8 cellular contexts compared by ENCODE assay signal in the genomic region with DNA sequence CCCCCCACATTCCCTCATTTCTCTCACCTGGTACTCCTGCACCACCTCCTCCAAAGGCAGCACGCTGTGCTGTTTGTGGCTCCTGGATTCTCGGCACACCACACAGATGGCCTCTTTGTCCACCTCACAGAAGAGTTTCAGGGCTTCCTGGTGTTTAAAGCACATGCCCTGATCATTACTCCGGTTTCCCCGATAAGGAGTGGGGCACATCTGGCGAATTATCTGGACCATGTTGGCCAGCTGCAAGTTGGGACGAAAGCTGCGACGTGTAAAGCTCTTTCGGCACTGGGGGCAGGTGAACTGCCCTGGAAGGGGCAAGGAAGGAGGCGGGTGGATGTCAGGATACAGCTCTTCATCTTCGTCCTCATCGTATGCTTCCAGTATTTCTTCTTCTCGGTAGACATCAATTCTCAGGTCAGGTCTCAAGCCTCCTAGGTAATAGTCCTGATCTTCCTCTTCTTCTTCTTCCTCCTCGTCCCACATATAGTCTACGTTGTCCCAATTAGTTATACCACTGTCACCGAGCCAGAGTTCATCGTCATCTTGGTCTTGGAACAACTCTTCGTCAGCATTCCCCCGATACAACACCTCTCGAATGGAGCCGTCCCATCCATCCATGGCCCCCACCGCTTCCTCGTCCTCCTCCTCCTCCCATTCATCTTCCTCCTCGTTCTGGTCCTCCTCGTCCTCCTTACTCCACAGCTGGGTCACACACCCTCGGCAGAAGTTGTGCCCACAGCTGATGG. TPM values are rescaled to one million over a fixed set of nuclear protein-coding genes. Genes with fewer than 3 reads are reported as not detected.
A peak's percentile ranks its signal among the peaks of the same experiment; 100 is the strongest.
DNase-seq lines count a peak whose midpoint lies in the region; ATAC-seq and TF ChIP-seq lines count a peak whose summit lies in the region.

No MANE protein-coding gene starts in this region.

- TF ChIP-seq POLR2A in gastroesophageal sphincter (IDR thresholded peaks at IDR 0.05) = no peak

- H3K27ac ChIP-seq in gastroesophageal sphincter = peak overlapping the region; percentile 98 to 100 (median 100)
- H3K27ac ChIP-seq in skin epidermis = peak overlapping the region in 20 of 21 experiments; percentile 98 to 100 (median 100)

- TF ChIP-seq EP300 in gastroesophageal sphincter (IDR thresholded peaks at IDR 0.05) = no peak

- H3K4me3 ChIP-seq in gastroesophageal sphincter (peak overlapping the region; percentile 75 to 94), skin epidermis (peak overlapping the region; percentile 76 to 91 (median 88))

- H3K36me3 Mint-ChIP-seq in T-helper 17 cell (ENCODE audit: low read depth) = peaks cover 5% of the 10 kb centered on the region

- no peaks in the 10 kb centered on the region for H3K27me3 Mint-ChIP-seq in T-helper 17 cell

- peak overlapping the region; percentile 99 for H3K4me3 Mint-ChIP-seq in T-helper 17 cell

- DNase-seq in T-helper 17 cell = no peak
- DNase-seq in COR-L47 (lab: John Stamatoyannopoulos, UW) = no peak
- DNase-seq in left lobe of liver (ENCODE audit: low spot score) = no peak
- no peak for DNase-seq in GDM1 (lab: John Stamatoyannopoulos, UW)
- DNase-seq in GM19240 (ENCODE audit: insufficient read length, low spot score) = no peak

- ATAC-seq in GM21723 (IDR thresholded peaks at IDR 0.05; ENCODE audit: unreplicated experiment) (peak; percentile 9), T-helper 17 cell (no peak), gastroesophageal sphincter (no peak), left lobe of liver (no peak)

- no peaks in the 10 kb centered on the region for H3K9me3 ChIP-seq in T-helper 17 cell (ENCODE audit: control insufficient read depth, low read length, poor library complexity, severe bottlenecking)
- H3K9me3 ChIP-seq in gastroesophageal sphincter = no peaks in the 10 kb centered on the region

- TF ChIP-seq CTCF in gastroesophageal sphincter (IDR thresholded peaks at IDR 0.05) = no peak

- H3K4me1 Mint-ChIP-seq in T-helper 17 cell = peaks cover 50% of the 10 kb centered on the region

- peaks cover 0 to 20% of the 10 kb centered on the region in 2 donors for H3K36me3 ChIP-seq in gastroesophageal sphincter

- peaks cover 0 to 61% (median 37%) of the 10 kb centered on the region in 3 donors for H3K4me1 ChIP-seq in gastroesophageal sphincter

- no peaks in the 10 kb centered on the region for H3K27me3 ChIP-seq in gastroesophageal sphincter

- 0 to 2% methylated on average over 14 to 24 of the region's 26 CpGs for WGBS in gastroesophageal sphincter (ENCODE audit: low coverage in 1 of 2), 2 donors

- H3K27ac Mint-ChIP-seq in T-helper 17 cell = peak overlapping the region; percentile 100

RNA-seq across cellular contexts. Expression of a gene that starts 0.8 kb away (rescaled TPM):
- total RNA-seq in T-helper 17 cell (10 to 100 TPM; 32.2 to 34.6 TPM), gastroesophageal sphincter (10 to 100 TPM; 15.9 to 34.7 (median 22.2) TPM), left lobe of liver (6.0 TPM)

RNA-seq across cellular contexts. Expression of a gene that starts 16.4 kb away (rescaled TPM):
- total RNA-seq in T-helper 17 cell (1,000 to 10,000 TPM; 2,138 to 2,163 TPM), gastroesophageal sphincter (1,000 to 10,000 TPM; 1,300 to 1,812 (median 1,580) TPM), left lobe of liver (510 TPM)

RNA-seq across cellular contexts. Expression of a gene that starts 37.1 kb away (rescaled TPM):
- 10 to 100 TPM; 23.4 to 29.6 TPM for total RNA-seq in T-helper 17 cell
- 10 to 100 TPM in 3 of 4 donors, 1 to 10 TPM in 1; 9.7 to 17.6 (median 12.1) TPM for total RNA-seq in gastroesophageal sphincter
- 23.0 TPM for total RNA-seq in left lobe of liver

RNA-seq across cellular contexts. Expression of a gene that starts 55.2 kb away (rescaled TPM):
- total RNA-seq in T-helper 17 cell (1 to 10 TPM; 2.2 to 3.5 TPM), gastroesophageal sphincter (10 to 100 TPM in 1 of 4 donors, 1 to 10 TPM in 3; 3.0 to 11.0 (median 4.7) TPM), left lobe of liver (0.23 TPM)
